ENCODE assay signal across 25 cellular contexts in genomic region chr2:65329551-65329950, GRCh38.
DNase-seq lines count a peak whose midpoint lies in the region; ATAC-seq and FAIRE-seq lines count a peak whose summit lies in the region.
"Had no signal": no experiment of that assay in that cellular context is flagged by ENCODE, and none has a peak within 500 bp of the region (broad histone marks: within the 10 kb centered on the region; RNA-seq: fewer than 3 reads in every experiment).

No MANE protein-coding gene starts in this region.

- no peak overlapping the region for H3K4me3 Mint-ChIP-seq in stimulated activated naive CD8-positive, alpha-beta T cell treated with anti-CD3 and anti-CD28 coated beads, Interleukin-15, amount 100 ng/mL, for 72 hours
- H3K4me3 Mint-ChIP-seq: activated CD8-positive, alpha-beta T cell treated with anti-CD3 and anti-CD28 coated beads for 36 hours; activated T-cell treated with anti-CD3 and anti-CD28 coated beads, Interleukin-2, amount 50 U/mL, for 4 hours; CD8-positive, alpha-beta T cell; central memory CD8-positive, alpha-beta T cell; effector memory CD8-positive, alpha-beta T cell; immature natural killer cell; stimulated activated effector memory CD8-positive, alpha-beta T cell treated with anti-CD3 and anti-CD28 coated beads, Interleukin-12 subunit alpha, Interleukin-12 subunit beta, amount 100 ng/mL, for 72 hours had no signal

- DNase-seq in DMS153 treated with DMSO at 0.1 percent for 48 hours (lab: John Stamatoyannopoulos, UW; ENCODE audit: unreplicated experiment): peak; percentile 74
- peak; percentile 47 for DNase-seq in NCI-H146 (lab: John Stamatoyannopoulos, UW)
- peak; percentile 79 for DNase-seq in NCI-H748 (lab: John Stamatoyannopoulos, UW; ENCODE audit: unreplicated experiment)
- peak; percentile 33 for DNase-seq in left kidney (ENCODE audit: low read depth, low spot score)
- no peak for DNase-seq in stimulated activated naive CD8-positive, alpha-beta T cell treated with anti-CD3 and anti-CD28 coated beads, Interleukin-15, amount 100 ng/mL, for 72 hours
- no peak for DNase-seq in GM19239 (ENCODE audit: insufficient read length, low spot score)
- no peak for DNase-seq in NCI-H187 (lab: John Stamatoyannopoulos, UW)
- DNase-seq: activated CD4-positive, CD25-positive, alpha-beta regulatory T cell; activated CD8-positive, alpha-beta T cell treated with anti-CD3 and anti-CD28 coated beads for 36 hours; activated naive CD4-positive, alpha-beta T cell treated with anti-CD3 and anti-CD28 coated beads, Interleukin-2, amount 50 U/mL, for 16 hours; activated T-cell treated with anti-CD3 and anti-CD28 coated beads, Interleukin-2, amount 50 U/mL, for 4 hours; aorta; CD8-positive, alpha-beta T cell; effector memory CD8-positive, alpha-beta T cell; EL; head of caudate nucleus; immature natural killer cell; MV-4-11; NK-92 treated with Interleukin-12 subunit alpha and Interleukin-12 subunit beta, amount 100 ng/mL, for 24 hours; occipital lobe; Peyer's patch; stimulated activated CD4-positive, alpha-beta T cell treated with anti-CD3 and anti-CD28 coated beads, Interleukin-15, amount 100 ng/mL, for 24 hours; T-helper 9 cell had no signal

- no peaks in the 10 kb centered on the region for H3K27me3 Mint-ChIP-seq in stimulated activated naive CD8-positive, alpha-beta T cell treated with anti-CD3 and anti-CD28 coated beads, Interleukin-15, amount 100 ng/mL, for 72 hours
- H3K27me3 Mint-ChIP-seq: activated CD8-positive, alpha-beta T cell treated with anti-CD3 and anti-CD28 coated beads for 36 hours; central memory CD8-positive, alpha-beta T cell; effector memory CD8-positive, alpha-beta T cell had no signal

- no peaks in the 10 kb centered on the region for H3K4me1 Mint-ChIP-seq in stimulated activated naive CD8-positive, alpha-beta T cell treated with anti-CD3 and anti-CD28 coated beads, Interleukin-15, amount 100 ng/mL, for 72 hours
- H3K4me1 Mint-ChIP-seq: central memory CD8-positive, alpha-beta T cell; immature natural killer cell; stimulated activated effector memory CD8-positive, alpha-beta T cell treated with anti-CD3 and anti-CD28 coated beads, Interleukin-12 subunit alpha, Interleukin-12 subunit beta, amount 100 ng/mL, for 72 hours had no signal

- H3K27ac Mint-ChIP-seq in stimulated activated naive CD8-positive, alpha-beta T cell treated with anti-CD3 and anti-CD28 coated beads, Interleukin-15, amount 100 ng/mL, for 72 hours: no peak overlapping the region
- H3K27ac Mint-ChIP-seq: activated CD8-positive, alpha-beta T cell treated with anti-CD3 and anti-CD28 coated beads for 36 hours; CD8-positive, alpha-beta T cell; effector memory CD8-positive, alpha-beta T cell; immature natural killer cell; stimulated activated effector memory CD8-positive, alpha-beta T cell treated with anti-CD3 and anti-CD28 coated beads, Interleukin-12 subunit alpha, Interleukin-12 subunit beta, amount 100 ng/mL, for 72 hours had no signal

- ATAC-seq in stimulated activated naive CD8-positive, alpha-beta T cell treated with anti-CD3 and anti-CD28 coated beads, Interleukin-15, amount 100 ng/mL, for 72 hours: no peak
- ATAC-seq: activated CD8-positive, alpha-beta T cell treated with anti-CD3 and anti-CD28 coated beads for 36 hours; activated T-cell treated with anti-CD3 and anti-CD28 coated beads, Interleukin-2, amount 50 U/mL, for 4 hours; CD8-positive, alpha-beta T cell; effector memory CD8-positive, alpha-beta T cell; stimulated activated effector memory CD8-positive, alpha-beta T cell treated with anti-CD3 and anti-CD28 coated beads, Interleukin-12 subunit alpha, Interleukin-12 subunit beta, amount 100 ng/mL, for 72 hours had no signal

- FAIRE-seq in GM19239 (lab: Jason Lieb, UNC): no peak

- no peaks in the 10 kb centered on the region for H3K9me3 Mint-ChIP-seq in stimulated activated naive CD8-positive, alpha-beta T cell treated with anti-CD3 and anti-CD28 coated beads, Interleukin-15, amount 100 ng/mL, for 72 hours
- H3K9me3 Mint-ChIP-seq: activated CD8-positive, alpha-beta T cell treated with anti-CD3 and anti-CD28 coated beads for 36 hours; activated T-cell treated with anti-CD3 and anti-CD28 coated beads, Interleukin-2, amount 50 U/mL, for 4 hours; CD8-positive, alpha-beta T cell; central memory CD8-positive, alpha-beta T cell; effector memory CD8-positive, alpha-beta T cell; immature natural killer cell; stimulated activated effector memory CD8-positive, alpha-beta T cell treated with anti-CD3 and anti-CD28 coated beads, Interleukin-12 subunit alpha, Interleukin-12 subunit beta, amount 100 ng/mL, for 72 hours had no signal

Comparison
In these comparisons a context has a peak if more than half of its experiments do, and no peak if none do; other contexts are left out.
1. DNase-seq: peak in DMS153 treated with DMSO at 0.1 percent for 48 hours (single experiment), NCI-H146 (single experiment), NCI-H748 (single experiment) and left kidney (single experiment); none in stimulated activated naive CD8-positive, alpha-beta T cell treated with anti-CD3 and anti-CD28 coated beads, Interleukin-15, amount 100 ng/mL, for 72 hours (0 of 2), GM19239 (single experiment) and NCI-H187 (0 of 2).